9 cellular contexts compared by ENCODE assay signal in genomic region chr1:88936223-88936523, GRCh38. TPM values are rescaled to one million over a fixed set of nuclear protein-coding genes. Genes with fewer than 3 reads are reported as not detected.
DNase-seq lines count a peak whose midpoint lies in the region; ATAC-seq and TF ChIP-seq lines count a peak whose summit lies in the region.
"Had no signal": no experiment of that assay in that cellular context is flagged by ENCODE, and none has a peak within 500 bp of the region (broad histone marks: within the 10 kb centered on the region; RNA-seq: fewer than 3 reads in every experiment).

No MANE protein-coding gene starts in this region.

- no peak overlapping the region for H4K5ac ChIP-seq in H9 (ENCODE audit: insufficient read length, low read depth, low read length)

- no peak overlapping the region for H3K27ac Mint-ChIP-seq in H9
- H3K27ac Mint-ChIP-seq in T-helper 17 cell = no peak overlapping the region
- H3K27ac Mint-ChIP-seq in nephron progenitor cell = no peak overlapping the region
- H3K27ac Mint-ChIP-seq in activated naive CD4-positive, alpha-beta T cell treated with anti-CD3 and anti-CD28 coated beads, Interleukin-2, amount 10 ng/mL, durations not matched to agents 7 days and 5 days = no peak overlapping the region

- H2AK5ac ChIP-seq in H9 (ENCODE audit: insufficient read length, low read length) = no peak overlapping the region

- H2BK20ac ChIP-seq in H9 (ENCODE audit: low read depth, low read length, poor library complexity, severe bottlenecking) = no peak overlapping the region

- H2AFZ ChIP-seq in H9 (ENCODE audit: low read length) = no peak overlapping the region

- H2BK120ac ChIP-seq in H9 (ENCODE audit: low read depth, low read length, poor library complexity, severe bottlenecking) = no peak overlapping the region

- H2BK5ac ChIP-seq in H9 (ENCODE audit: insufficient read length, low read length) = no peak overlapping the region

- no peaks in the 10 kb centered on the region for H3K9me3 ChIP-seq in H9 (ENCODE audit: control insufficient read depth, low read depth, low read length)
- H3K9me3 ChIP-seq in T-helper 17 cell (ENCODE audit: control insufficient read depth, low read length, poor library complexity, severe bottlenecking) = no peaks in the 10 kb centered on the region
- H3K9me3 ChIP-seq: HAP-1, SJCRH30 had no signal

- H3K4me3 Mint-ChIP-seq in H9 (no peak overlapping the region), T-helper 17 cell (peak overlapping the region; percentile 7), nephron progenitor cell (no peak overlapping the region)
- no peak overlapping the region for H3K4me3 Mint-ChIP-seq in activated naive CD4-positive, alpha-beta T cell treated with anti-CD3 and anti-CD28 coated beads, Interleukin-2, amount 10 ng/mL, durations not matched to agents 7 days and 5 days

- H3K36me3 Mint-ChIP-seq in H9 (ENCODE audit: insufficient read depth in 1 of 3, low read depth in 3 of 3) = peaks cover 34 to 80% (median 68%) of the 10 kb centered on the region in 3 experiments
- H3K36me3 Mint-ChIP-seq in T-helper 17 cell (ENCODE audit: low read depth) = peaks cover 25% of the 10 kb centered on the region
- peaks cover 86% of the 10 kb centered on the region for H3K36me3 Mint-ChIP-seq in nephron progenitor cell (ENCODE audit: low read depth)
- peaks cover 58% of the 10 kb centered on the region for H3K36me3 Mint-ChIP-seq in activated naive CD4-positive, alpha-beta T cell treated with anti-CD3 and anti-CD28 coated beads, Interleukin-2, amount 10 ng/mL, durations not matched to agents 7 days and 5 days

- H3K4me1 Mint-ChIP-seq in H9 = 0 out of 4 replicates have a peak, but pooled peaks cover 0 to 2% of the 10 kb centered on the region in 2 experiments
- peaks cover 12% of the 10 kb centered on the region for H3K4me1 Mint-ChIP-seq in T-helper 17 cell
- H3K4me1 Mint-ChIP-seq in nephron progenitor cell = peaks cover 11% of the 10 kb centered on the region
- H3K4me1 Mint-ChIP-seq in activated naive CD4-positive, alpha-beta T cell treated with anti-CD3 and anti-CD28 coated beads, Interleukin-2, amount 10 ng/mL, durations not matched to agents 7 days and 5 days = peaks cover 2% of the 10 kb centered on the region

- no peak overlapping the region for H3K14ac ChIP-seq in H9 (ENCODE audit: insufficient read depth, low read length)

- no peaks in the 10 kb centered on the region for H3K27me3 Mint-ChIP-seq in H9 (ENCODE audit: low read depth)
- H3K27me3 Mint-ChIP-seq in T-helper 17 cell = no peaks in the 10 kb centered on the region
- no peaks in the 10 kb centered on the region for H3K27me3 Mint-ChIP-seq in nephron progenitor cell (ENCODE audit: low read depth, poor library complexity)
- H3K27me3 Mint-ChIP-seq in activated naive CD4-positive, alpha-beta T cell treated with anti-CD3 and anti-CD28 coated beads, Interleukin-2, amount 10 ng/mL, durations not matched to agents 7 days and 5 days = no peaks in the 10 kb centered on the region

- no peak overlapping the region for H4K91ac ChIP-seq in H9 (ENCODE audit: insufficient read length, low read depth, low read length)

- no peaks in the 10 kb centered on the region for H3K79me1 ChIP-seq in H9 (ENCODE audit: insufficient read depth, low read depth, low read length, poor library complexity, severe bottlenecking)

- no peak overlapping the region for H3K56ac ChIP-seq in H9 (ENCODE audit: insufficient read length, low read depth, low read length)

- H3K9me3 Mint-ChIP-seq in H9 (no peaks in the 10 kb centered on the region), nephron progenitor cell (no peaks in the 10 kb centered on the region)
- no peaks in the 10 kb centered on the region for H3K9me3 Mint-ChIP-seq in activated naive CD4-positive, alpha-beta T cell treated with anti-CD3 and anti-CD28 coated beads, Interleukin-2, amount 10 ng/mL, durations not matched to agents 7 days and 5 days

- no peaks in the 10 kb centered on the region for H3K4me1 ChIP-seq in H9 (ENCODE audit: insufficient read depth, low read length)
- H3K4me1 ChIP-seq: HAP-1, SJCRH30 had no signal

- H3T11ph ChIP-seq in H9 (ENCODE audit: low read length) = no peak overlapping the region

- H3K9ac ChIP-seq in H9 (ENCODE audit: extremely low read depth, insufficient read length, low read length) = no peak overlapping the region

- H3K18ac ChIP-seq in H9 (ENCODE audit: insufficient read length, low read depth, low read length) = no peak overlapping the region

- H3K4ac ChIP-seq in H9 (ENCODE audit: low read depth, low read length) = no peak overlapping the region

- H4K20me1 ChIP-seq in H9 (ENCODE audit: control insufficient read depth, insufficient read depth, insufficient read length) = no peaks in the 10 kb centered on the region

- H2BK12ac ChIP-seq in H9 (ENCODE audit: insufficient read length, low read depth, low read length) = no peak overlapping the region

- no peak for ATAC-seq in T-helper 17 cell

- no peaks in the 10 kb centered on the region for H3K79me2 ChIP-seq in H9 (ENCODE audit: insufficient read depth, low read length)

- no peak overlapping the region for H2BK15ac ChIP-seq in H9 (ENCODE audit: low read depth, low read length)

- no peak overlapping the region for H3K23ac ChIP-seq in H9 (ENCODE audit: insufficient read length, low read depth, low read length)

- H3K27ac ChIP-seq in C4-2B (no peak overlapping the region), H9 (ENCODE audit: insufficient read length, low read depth, low read length) (no peak overlapping the region)
- H3K27ac ChIP-seq: SJCRH30 had no signal

- CTCF ChIA-PET in activated naive CD4-positive, alpha-beta T cell treated with anti-CD3 and anti-CD28 coated beads, Interleukin-2, amount 10 ng/mL, durations not matched to agents 7 days and 5 days (lab: Charles Lee) = no interaction called here

- no peaks in the 10 kb centered on the region for H3K27me3 ChIP-seq in H9 (ENCODE audit: insufficient read depth, low read length)
- H3K27me3 ChIP-seq: SJCRH30 had no signal

- TF ChIP-seq CTCF in C4-2B (conservative IDR thresholded peaks at IDR 0.05) = peak; percentile 64
- peak; percentile 26; the same call in 1 of the 3 replicates for TF ChIP-seq CTCF in H9 (conservative IDR thresholded peaks at IDR 0.05)
- TF ChIP-seq CTCF in nephron progenitor cell (IDR thresholded peaks at IDR 0.05) = peak; percentile 19

- H3K4me2 ChIP-seq in H9 (ENCODE audit: insufficient read depth, insufficient read length, low read length) = no peak overlapping the region

- no peak for DNase-seq in H9
- DNase-seq in T-helper 17 cell = no peak
- no peak for DNase-seq in nephron progenitor cell
- no peak for DNase-seq in DMS79 treated with DMSO at 0.1 percent for 48 hours (lab: John Stamatoyannopoulos, UW)
- DNase-seq in activated naive CD4-positive, alpha-beta T cell treated with anti-CD3 and anti-CD28 coated beads, Interleukin-2, amount 10 ng/mL, durations not matched to agents 7 days and 5 days = no peak
- no peak for DNase-seq in activated gamma-delta T cell (lab: John Stamatoyannopoulos, UW)

- H3K23me2 ChIP-seq in H9 (ENCODE audit: insufficient read length, low read depth, low read length, poor library complexity, severe bottlenecking) = no peaks in the 10 kb centered on the region

- H4K8ac ChIP-seq in H9 (replicated peaks; ENCODE audit: insufficient read length, low read depth, low read length) = no peak overlapping the region

RNA-seq across cellular contexts. Expression of gene GTF2B, which starts 44.8 kb away (rescaled TPM):
- 23.2 TPM in 2 replicates for total RNA-seq in H9 (2021)
- 10 to 100 TPM; 62.9 to 69.4 TPM for total RNA-seq in T-helper 17 cell

RNA-seq across cellular contexts. Expression of gene KYAT3, which starts 56.3 kb away (rescaled TPM):
- total RNA-seq in H9 (2021) (53.3 and 56.1 TPM in 2 replicates), T-helper 17 cell (10 to 100 TPM; 15.2 to 20.7 TPM)

RNA-seq across cellular contexts. Expression of gene RBMXL1, which starts 56.3 kb away (rescaled TPM):
- total RNA-seq in H9 (2021) (35.3 and 35.4 TPM in 2 replicates), T-helper 17 cell (10 to 100 TPM; 20.5 to 25.5 TPM)
